In genomic region chr15:51277085-51277484, GRCh38 we compare ENCODE assay signal across 19 cellular contexts.
DNase-seq lines count a peak whose midpoint lies in the region; ATAC-seq, FAIRE-seq and TF ChIP-seq lines count a peak whose summit lies in the region.
"Had no signal": no experiment of that assay in that cellular context is flagged by ENCODE, and none has a peak within 500 bp of the region (broad histone marks: within the 10 kb centered on the region; RNA-seq: fewer than 3 reads in every experiment).

No MANE protein-coding gene starts in this region.

- intact Hi-C loops in HepG2 (cut with micrococcal nuclease; ENCODE audit: unreplicated experiment) (no loop called here), right lobe of liver (cut with DNase I) (no loop called here)

- no peak for FAIRE-seq in HepG2 (lab: Jason Lieb, UNC)
- FAIRE-seq: GM12891, GM18507 had no signal

- H3K36me3 Mint-ChIP-seq in neural progenitor cell = no peaks in the 10 kb centered on the region
- H3K36me3 Mint-ChIP-seq in T-helper 2 cell treated with Interferon-gamma antibody and Interleukin-4, amounts not matched to agents 5 μg/mL and 100 μg/mL, for 36 hours (ENCODE audit: low read depth) = no peaks in the 10 kb centered on the region
- H3K36me3 Mint-ChIP-seq: CD4-positive, alpha-beta memory T cell had no signal

- H3K4me1 Mint-ChIP-seq in neural progenitor cell = no peaks in the 10 kb centered on the region
- H3K4me1 Mint-ChIP-seq in T-helper 2 cell treated with Interferon-gamma antibody and Interleukin-4, amounts not matched to agents 5 μg/mL and 100 μg/mL, for 36 hours (ENCODE audit: low read depth) = peaks cover 20% of the 10 kb centered on the region
- H3K4me1 Mint-ChIP-seq: CD4-positive, alpha-beta memory T cell had no signal

- ATAC-seq in HepG2 = no peak
- ATAC-seq in right lobe of liver = no peak
- no peak for ATAC-seq in HG03432 (IDR thresholded peaks at IDR 0.05; ENCODE audit: unreplicated experiment)

- 98% methylated on average over 3 of the region's 3 CpGs for WGBS in HepG2 (ENCODE audit: low lambda C conversion rate)
- 81% methylated on average over 3 of the region's 3 CpGs for WGBS in right lobe of liver (ENCODE audit: insufficient coverage, low coverage, low lambda C conversion rate, missing lambda C conversion rate)

- no peaks in the 10 kb centered on the region for H3K27me3 ChIP-seq in HepG2 (ENCODE audit: control insufficient read depth in 1 of 2, insufficient read depth in 2 of 2, low read length in 2 of 2)
- no peaks in the 10 kb centered on the region for H3K27me3 ChIP-seq in right lobe of liver
- H3K27me3 ChIP-seq in neural progenitor cell = no peaks in the 10 kb centered on the region

- TF ChIP-seq EP300 in HepG2 (IDR thresholded peaks at IDR 0.05; ENCODE audit: low read depth in 2 of 2, low read length in 2 of 2) (no peak), HepG2 (CRISPR knock-in tag; IDR thresholded peaks at IDR 0.05; ENCODE audit: borderline replicate concordance) (no peak), Ishikawa (IDR thresholded peaks at IDR 0.05; ENCODE audit: borderline replicate concordance) (no peak)

- DNase-seq in HepG2 (ENCODE audit: low spot score) = no peak
- no peak for DNase-seq in right lobe of liver
- DNase-seq in neural progenitor cell (ENCODE audit: low spot score) = no peak
- DNase-seq in KG1 (lab: John Stamatoyannopoulos, UW) = no peak
- no peak for DNase-seq in T-helper 2 cell treated with Interferon-gamma antibody and Interleukin-4, amounts not matched to agents 5 μg/mL and 100 μg/mL, for 36 hours (ENCODE audit: low spot score)
- DNase-seq: 8988T; C1 segment of cervical spinal cord; Calu3; CD4-positive, alpha-beta memory T cell; COR-L47; DMS53; GF-D8; GOT3; H7; HCEC 1CT had no signal

- H3K9me3 ChIP-seq in HepG2 (ENCODE audit: low read length) (no peaks in the 10 kb centered on the region), right lobe of liver (no peaks in the 10 kb centered on the region), neural progenitor cell (ENCODE audit: low read depth) (no peaks in the 10 kb centered on the region)

- H3K4me3 ChIP-seq in HepG2 (replicated peaks in 1 of 3; ENCODE audit: insufficient read depth in 1 of 3, low read depth in 2 of 3, low read length in 3 of 3) (no peak overlapping the region), right lobe of liver (no peak overlapping the region), neural progenitor cell (no peak overlapping the region)

- no peak overlapping the region for H3K27ac Mint-ChIP-seq in neural progenitor cell
- no peak overlapping the region for H3K27ac Mint-ChIP-seq in T-helper 2 cell treated with Interferon-gamma antibody and Interleukin-4, amounts not matched to agents 5 μg/mL and 100 μg/mL, for 36 hours
- H3K27ac Mint-ChIP-seq: CD4-positive, alpha-beta memory T cell had no signal

- H3K4me1 ChIP-seq in HepG2 (ENCODE audit: insufficient read depth, low read length) (peaks cover 10% of the 10 kb centered on the region), right lobe of liver (no peaks in the 10 kb centered on the region), neural progenitor cell (peaks cover 20% of the 10 kb centered on the region)

- H4K20me1 ChIP-seq in HepG2 (ENCODE audit: insufficient read depth, low read length) = no peaks in the 10 kb centered on the region
- no peaks in the 10 kb centered on the region for H4K20me1 ChIP-seq in neural progenitor cell (ENCODE audit: low read depth)

- TF ChIP-seq POLR2A in HepG2 (IDR thresholded peaks at IDR 0.05; ENCODE audit: insufficient read depth in 1 of 2, low read depth in 2 of 2, low read length in 2 of 2) (no peak), right lobe of liver (IDR thresholded peaks at IDR 0.05) (no peak)

- H3K79me2 ChIP-seq in HepG2 (ENCODE audit: insufficient read depth, low read length) (no peaks in the 10 kb centered on the region), neural progenitor cell (ENCODE audit: low read depth) (no peaks in the 10 kb centered on the region)

- H3K4me2 ChIP-seq in HepG2 (ENCODE audit: low read depth, low read length) (no peak overlapping the region), neural progenitor cell (peak overlapping the region; percentile 28)

- H3K36me3 ChIP-seq in HepG2 (replicated peaks in 1 of 2; ENCODE audit: control insufficient read depth in 1 of 2, insufficient read depth in 2 of 2, low read length in 2 of 2) (no peaks in the 10 kb centered on the region), right lobe of liver (no peaks in the 10 kb centered on the region), neural progenitor cell (no peaks in the 10 kb centered on the region)

- no peak overlapping the region for H3K9ac ChIP-seq in HepG2 (ENCODE audit: insufficient read depth, low read depth, low read length)
- H3K9ac ChIP-seq in neural progenitor cell = no peak overlapping the region

- POLR2A ChIA-PET in HepG2 (lab: Yijun Ruan, JAX) = no interaction called here

- in situ Hi-C loops in HepG2 (cut with HindIII; ENCODE audit: extremely low pct_ligation_motif_present, low pct_unique_long_range_greater_than_20kb) = no loop called here

- H3K4me3 Mint-ChIP-seq in neural progenitor cell = no peak overlapping the region
- H3K4me3 Mint-ChIP-seq in T-helper 2 cell treated with Interferon-gamma antibody and Interleukin-4, amounts not matched to agents 5 μg/mL and 100 μg/mL, for 36 hours = no peak overlapping the region
- H3K4me3 Mint-ChIP-seq: CD4-positive, alpha-beta memory T cell had no signal

- TF ChIP-seq RAD21 in HepG2 (CRISPR knock-in tag; IDR thresholded peaks at IDR 0.05) (no peak), Ishikawa (IDR thresholded peaks at IDR 0.05; ENCODE audit: low read depth) (no peak)

- no peak overlapping the region for H2AFZ ChIP-seq in HepG2 (ENCODE audit: low read length)
- H2AFZ ChIP-seq in neural progenitor cell (replicated peaks) = no peak overlapping the region

- CTCF ChIA-PET in HepG2 (lab: Yijun Ruan, JAX; ENCODE audit: low intra/inter-chr PET ratio, low total read pairs) = interaction anchor here (7.1 kb wide), 1 partner anchor 105 kb away, joined by 109 read pairs; no protein-coding TSS in a partner anchor

- TF ChIP-seq CTCF in HepG2 (CRISPR knock-in tag; IDR thresholded peaks at IDR 0.05) (no peak), right lobe of liver (IDR thresholded peaks at IDR 0.05) (no peak), neural progenitor cell (IDR thresholded peaks at IDR 0.05) (no peak)

- H3K27ac ChIP-seq in HepG2 (ENCODE audit: extremely low read length, insufficient read depth, low read length) = no peak overlapping the region
- no peak overlapping the region for H3K27ac ChIP-seq in right lobe of liver
- no peak overlapping the region for H3K27ac ChIP-seq in neural progenitor cell

- H3K9me3 Mint-ChIP-seq in neural progenitor cell = no peaks in the 10 kb centered on the region
- no peaks in the 10 kb centered on the region for H3K9me3 Mint-ChIP-seq in T-helper 2 cell treated with Interferon-gamma antibody and Interleukin-4, amounts not matched to agents 5 μg/mL and 100 μg/mL, for 36 hours

- no TSS peak for BruUV-seq in HepG2 (replicated peaks; lab: Mats Ljungman, UMichigan)

- H3F3A ChIP-seq in neural progenitor cell (ENCODE audit: low read depth) = no peaks in the 10 kb centered on the region

- peaks cover 3% of the 10 kb centered on the region for H3K27me3 Mint-ChIP-seq in neural progenitor cell (ENCODE audit: insufficient read depth, low read depth)
- peaks cover 22% of the 10 kb centered on the region for H3K27me3 Mint-ChIP-seq in T-helper 2 cell treated with Interferon-gamma antibody and Interleukin-4, amounts not matched to agents 5 μg/mL and 100 μg/mL, for 36 hours (ENCODE audit: low read depth)

TF ChIP-seq in HepG2, 621 proteins besides CTCF, POLR2A, EP300 and RAD21:
- TF ChIP-seq SIX4 (CRISPR knock-in tag; IDR thresholded peaks at IDR 0.05) = no peak
- no peak for TF ChIP-seq CHD2 (IDR thresholded peaks at IDR 0.05; ENCODE audit: low read depth, low read length)
- TF ChIP-seq JDP2 (CRISPR knock-in tag; IDR thresholded peaks at IDR 0.05; ENCODE audit: borderline replicate concordance) = no peak
- TF ChIP-seq MBNL3 (CRISPR knock-in tag; conservative IDR thresholded peaks at IDR 0.05) = no peak
- peak; percentile 77 for TF ChIP-seq CEBPB (IDR thresholded peaks at IDR 0.05; ENCODE audit: borderline replicate concordance, low read depth, low read length)

TF ChIP-seq in Ishikawa, 13 proteins besides CTCF, POLR2A, EP300 and RAD21:
- peak; percentile 39; the same call in 1 of the 2 replicates for TF ChIP-seq CEBPB (IDR thresholded peaks at IDR 0.05)
- TF ChIP-seq FOXM1 (IDR thresholded peaks at IDR 0.05; ENCODE audit: borderline replicate concordance, low read depth) = no peak
